Comparison of ENCODE assay signal across 17 cellular contexts in the genomic region with DNA sequence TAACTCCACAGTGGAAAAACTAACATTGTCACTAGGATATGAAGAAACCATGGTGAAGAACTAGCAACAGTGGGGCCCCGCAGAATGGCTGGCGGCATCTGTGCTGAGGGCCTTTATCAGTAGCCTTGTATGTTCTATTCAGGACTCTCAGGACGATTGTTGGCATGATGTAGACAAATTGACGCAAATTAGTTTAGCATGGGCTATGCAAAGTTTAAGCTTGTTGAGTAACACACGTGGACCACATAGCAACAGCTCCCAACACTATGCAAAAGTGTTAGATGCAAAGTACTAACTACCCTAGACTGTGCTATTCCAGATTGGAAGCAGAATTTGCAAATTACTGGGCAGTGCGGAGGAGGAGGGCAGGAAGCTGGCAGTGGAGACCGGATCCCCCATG.
"Had no signal": no experiment of that assay in that cellular context is flagged by ENCODE, and none has a peak within 500 bp of the region (broad histone marks: within the 10 kb centered on the region; RNA-seq: fewer than 3 reads in every experiment).

No MANE protein-coding gene starts in this region.

- H3K36me3 Mint-ChIP-seq: stimulated activated naive B cell treated with anti-CD40 and anti-IgM and Interleukin-4, amounts not matched to agents 10 μg/mL and 1 μg/mL and 100 μg/mL, for 72 hours had no signal

- H3K27ac ChIP-seq: ascending aorta, esophagus squamous epithelium, pancreas, tibial artery, vagina had no signal

- H3K4me3 ChIP-seq: ascending aorta, esophagus squamous epithelium, pancreas, tibial artery, vagina had no signal

- DNase-seq: activated CD4-positive, CD25-positive, alpha-beta regulatory T cell treated with anti-CD3 and anti-CD28 coated beads, Interleukin-2, amount 50 U/mL, for 72 hours; activated naive CD4-positive, alpha-beta T cell treated with Interleukin-2 at 50 U/mL for 16 hours; esophagus squamous epithelium; foreskin fibroblast; hippocampal formation; left ventricle myocardium superior; mesenchymal stem cell; pancreas; stimulated activated CD4-positive, alpha-beta T cell treated with anti-CD3 and anti-CD28 coated beads, Interleukin-12 subunit alpha, Interleukin-12 subunit beta, amount 100 ng/mL, for 4 hours; stimulated activated CD4-positive, alpha-beta T cell treated with anti-CD3 and anti-CD28 coated beads, Interleukin-2, amount 100 ng/mL, for 24 hours; stimulated activated naive B cell treated with anti-CD40 and anti-IgM and Interleukin-4, amounts not matched to agents 10 μg/mL and 1 μg/mL and 100 μg/mL, for 72 hours; tibial artery had no signal

- H3K36me3 ChIP-seq: ascending aorta, esophagus squamous epithelium, pancreas, tibial artery, vagina had no signal

- H3K4me1 ChIP-seq: ascending aorta, esophagus squamous epithelium, pancreas, tibial artery, vagina had no signal

- ATAC-seq: left ventricle myocardium superior; pancreas; stimulated activated naive B cell treated with anti-CD40 and anti-IgM and Interleukin-4, amounts not matched to agents 10 μg/mL and 1 μg/mL and 100 μg/mL, for 72 hours had no signal

- H3K27ac Mint-ChIP-seq: nephron had no signal

- FAIRE-seq: bronchial epithelial cell, keratinocyte, pancreas had no signal

- H3K4me3 Mint-ChIP-seq: nephron; stimulated activated naive B cell treated with anti-CD40 and anti-IgM and Interleukin-4, amounts not matched to agents 10 μg/mL and 1 μg/mL and 100 μg/mL, for 72 hours had no signal

- H3K9me3 Mint-ChIP-seq: nephron had no signal

- H3K27me3 ChIP-seq: ascending aorta, pancreas, vagina had no signal

- H3K9me3 ChIP-seq: ascending aorta, esophagus squamous epithelium, pancreas, tibial artery, vagina had no signal
